Comparison of ENCODE assay signal across 8 cellular contexts in genomic region chr16:71893888-71894228, GRCh38. TPM values are rescaled to one million over a fixed set of nuclear protein-coding genes. Genes with fewer than 3 reads are reported as not detected.
DNase-seq lines count a peak whose midpoint lies in the region; ATAC-seq and TF ChIP-seq lines count a peak whose summit lies in the region.

No MANE protein-coding gene starts in this region.

- peak overlapping the region; percentile 90 for H3K4me3 ChIP-seq in AG04449 (ENCODE audit: low read depth, low read length)
- peak overlapping the region; percentile 87 for H3K4me3 ChIP-seq in HUES64 (ENCODE audit: low read length)

- no peaks in the 10 kb centered on the region for H3K36me3 Mint-ChIP-seq in naive B cell

- DNase-seq in AG04449 (ENCODE audit: low read depth, low spot score) (no peak), caudate nucleus (lab: John Stamatoyannopoulos, UW) (no peak), naive B cell (no peak), GM19238 (ENCODE audit: insufficient read length, low spot score) (no peak)
- DNase-seq in stimulated activated CD4-positive, alpha-beta T cell treated with anti-CD3 and anti-CD28 coated beads, Interleukin-1b, Interleukin-23, amount 100 ng/mL, for 48 hours = no peak
- no peak for DNase-seq in activated CD4-positive, alpha-beta T cell treated with anti-CD3 and anti-CD28 coated beads for 1 hour

- WGBS in HUES64 = 71% methylated on average over 7 of the region's 7 CpGs

- H3K27me3 ChIP-seq in HUES64 (ENCODE audit: insufficient read depth, low read length) = no peaks in the 10 kb centered on the region

- H3K4me1 ChIP-seq in HUES64 (ENCODE audit: insufficient read depth, low read length) = 0 out of 2 replicates have a peak, but pooled peaks cover 5% of the 10 kb centered on the region

- ATAC-seq in naive B cell (ENCODE audit: low read depth in 2 of 2) (no peak), HG02981 (IDR thresholded peaks at IDR 0.05; ENCODE audit: unreplicated experiment) (no peak)

- H3K27ac Mint-ChIP-seq in naive B cell = peak overlapping the region in 5 of 6 donors; percentile 92 to 99 (median 98)

- H3K9me3 ChIP-seq in HUES64 (ENCODE audit: insufficient read depth, low read depth, low read length) = no peaks in the 10 kb centered on the region

- H3K27me3 Mint-ChIP-seq in naive B cell = no peaks in the 10 kb centered on the region

- peak overlapping the region; percentile 87; the same call in 1 of the 2 replicates for H3K27ac ChIP-seq in HUES64 (ENCODE audit: low read depth, low read length)
- H3K27ac ChIP-seq in caudate nucleus (ENCODE audit: low read depth, low read length) = peak overlapping the region; percentile 94

- H3K9ac ChIP-seq in HUES64 (ENCODE audit: low read depth, low read length) = peak overlapping the region; percentile 98; the same call in 1 of the 2 replicates

- peaks cover 4% of the 10 kb centered on the region; the same call in 1 of the 2 replicates for H3K36me3 ChIP-seq in HUES64 (ENCODE audit: insufficient read depth, low read length)

- no peaks in the 10 kb centered on the region for H3K9me3 Mint-ChIP-seq in naive B cell

- peaks cover 15 to 33% (median 21%) of the 10 kb centered on the region in 3 donors for H3K4me1 Mint-ChIP-seq in naive B cell

- peak overlapping the region; percentile 96 to 100 (median 98) for H3K4me3 Mint-ChIP-seq in naive B cell

- POLR2A ChIA-PET in AG04449 (lab: Yijun Ruan, JAX) = interaction anchor here (0.6 kb wide), 1 partner anchor 33 kb away, joined by 4 read pairs; no protein-coding TSS in a partner anchor

- CTCF ChIA-PET in AG04449 (lab: Yijun Ruan, JAX) = interaction anchor here (0.7 to 15.0 kb wide), 6 partner anchors 10 to 204 kb away, joined by 3 to 122 read pairs (median 3); partner anchors contain the start of gene ZNF821

- TF ChIP-seq CTCF in AG04449 (IDR thresholded peaks at IDR 0.05; ENCODE audit: insufficient read depth, low read length, missing control alignments) = no peak

RNA-seq across cellular contexts. Expression of gene IST1, which starts 1.5 kb away (rescaled TPM):
- 183 TPM for polyA plus RNA-seq in HUES64 (2013, experiment 1 of 2)
- polyA plus RNA-seq in HUES64 (2013, experiment 2 of 2) = 219 TPM
- 100 to 1,000 TPM; 138 to 178 (median 155) TPM for polyA plus RNA-seq in naive B cell (ENCODE audit: low read depth in 6 of 6)

RNA-seq across cellular contexts. Expression of gene ZNF821, which starts 9.9 kb away (rescaled TPM):
- polyA plus RNA-seq in HUES64 (2013, experiment 1 of 2) = 11.7 TPM
- 12.5 TPM for polyA plus RNA-seq in HUES64 (2013, experiment 2 of 2)
- 10 to 100 TPM; 19.0 to 34.4 (median 26.9) TPM for polyA plus RNA-seq in naive B cell (ENCODE audit: low read depth in 6 of 6)

RNA-seq across cellular contexts. Expression of gene ATXN1L, which starts 48.1 kb away (rescaled TPM):
- polyA plus RNA-seq in HUES64 (2013, experiment 1 of 2) = 12.9 TPM
- 12.7 TPM for polyA plus RNA-seq in HUES64 (2013, experiment 2 of 2)
- polyA plus RNA-seq in naive B cell (ENCODE audit: low read depth in 6 of 6) = 10 to 100 TPM in 3 of 6 donors, 1 to 10 TPM in 3; 7.2 to 44.9 (median 10.2) TPM
